In genomic region chr18:76688724-76689472, GRCh38 we compare ENCODE assay signal across 16 cellular contexts.
DNase-seq lines count a peak whose midpoint lies in the region; ATAC-seq and TF ChIP-seq lines count a peak whose summit lies in the region.
"Had no signal": no experiment of that assay in that cellular context is flagged by ENCODE, and none has a peak within 500 bp of the region (broad histone marks: within the 10 kb centered on the region; RNA-seq: fewer than 3 reads in every experiment).

No MANE protein-coding gene starts in this region.

- no peaks in the 10 kb centered on the region for H4K20me1 ChIP-seq in mammary epithelial cell (ENCODE audit: insufficient read depth, low read length)

- H3K27me3 ChIP-seq in mammary epithelial cell (ENCODE audit: insufficient read depth, low read length) (no peaks in the 10 kb centered on the region), breast epithelium (peaks cover 0 to 20% of the 10 kb centered on the region in 2 donors), sigmoid colon (no peaks in the 10 kb centered on the region)

- H2AFZ ChIP-seq in mammary epithelial cell (ENCODE audit: low read depth, low read length) = peak overlapping the region; percentile 53
- H2AFZ ChIP-seq: PC-9 had no signal

- peaks cover 91% of the 10 kb centered on the region for H3K27me3 Mint-ChIP-seq in stimulated activated naive CD8-positive, alpha-beta T cell treated with anti-CD3 and anti-CD28 coated beads, Interleukin-15, amount 100 ng/mL, for 72 hours
- H3K27me3 Mint-ChIP-seq in Calu3 (ENCODE audit: unreplicated experiment) = peaks cover 46% of the 10 kb centered on the region

- H3K27ac ChIP-seq in mammary epithelial cell (ENCODE audit: insufficient read depth, low read depth, low read length) (no peak overlapping the region), breast epithelium (no peak overlapping the region), SK-N-MC (no peak overlapping the region), sigmoid colon (no peak overlapping the region)
- H3K27ac ChIP-seq: PC-9, SJSA1 had no signal

- no peak overlapping the region for H3K27ac Mint-ChIP-seq in stimulated activated naive CD8-positive, alpha-beta T cell treated with anti-CD3 and anti-CD28 coated beads, Interleukin-15, amount 100 ng/mL, for 72 hours
- no peak overlapping the region for H3K27ac Mint-ChIP-seq in Calu3 (ENCODE audit: unreplicated experiment)

- dilution Hi-C loops in mammary epithelial cell (cut with HindIII; ENCODE audit: low sequenced_read_pairs) = no loop called here

- ATAC-seq in stimulated activated naive CD8-positive, alpha-beta T cell treated with anti-CD3 and anti-CD28 coated beads, Interleukin-15, amount 100 ng/mL, for 72 hours = no peak

- BruUV-seq in mammary epithelial cell (replicated peaks; lab: Mats Ljungman, UMichigan) (no TSS peak), Calu3 (replicated peaks; lab: Mats Ljungman, UMichigan) (no TSS peak)

- WGBS in mammary epithelial cell (ENCODE audit: low coverage, missing lambda C conversion rate) = 22% methylated on average over 12 of the region's 15 CpGs
- WGBS in sigmoid colon, 2 donors = 65% methylated on average over 15 of the region's 15 CpGs

- H3K9me3 Mint-ChIP-seq in stimulated activated naive CD8-positive, alpha-beta T cell treated with anti-CD3 and anti-CD28 coated beads, Interleukin-15, amount 100 ng/mL, for 72 hours = no peaks in the 10 kb centered on the region
- H3K9me3 Mint-ChIP-seq in Calu3 (ENCODE audit: low read depth, unreplicated experiment) = no peaks in the 10 kb centered on the region

- no peak overlapping the region for H3K4me3 ChIP-seq in mammary epithelial cell (replicated peaks in 1 of 3; ENCODE audit: insufficient read depth in 1 of 3, low read depth in 2 of 3, low read length in 3 of 3)
- no peak overlapping the region for H3K4me3 ChIP-seq in breast epithelium
- peak overlapping the region; percentile 67 for H3K4me3 ChIP-seq in SK-N-MC
- H3K4me3 ChIP-seq in sigmoid colon = no peak overlapping the region
- H3K4me3 ChIP-seq: MG63, PC-9, SJSA1 had no signal

- intact Hi-C loops in mammary epithelial cell (cut with micrococcal nuclease) = loop anchor here (5.0 kb wide), 1 partner anchor 237 kb away; no protein-coding TSS in a partner anchor
- intact Hi-C loops in breast epithelium (cut with DNase I; ENCODE audit: low total_unique reads) = no loop called here
- intact Hi-C loops in sigmoid colon (cut with DNase I) = loop anchor here (5.0 kb wide), 1 partner anchor 192 kb away; the partner anchor contains the start of gene ZNF516
- intact Hi-C loops in Calu3 (cut with micrococcal nuclease; ENCODE audit: unreplicated experiment) = no loop called here

- in situ Hi-C loops in mammary epithelial cell (cut with MboI; ENCODE audit: low sequenced_read_pairs in 2 of 2) = loop anchor here in 1 of 2 donors (10.0 kb wide), 1 partner anchor 284 kb away; no protein-coding TSS in a partner anchor

- no peak for TF ChIP-seq POLR2A in breast epithelium (IDR thresholded peaks at IDR 0.05)
- no peak for TF ChIP-seq POLR2A in sigmoid colon (IDR thresholded peaks at IDR 0.05)

- CTCF ChIA-PET in mammary epithelial cell (lab: Charles Lee; ENCODE audit: low non-redundant PET) (no interaction called here), Calu3 (lab: Charles Lee) (no interaction called here)

- H3K4me1 ChIP-seq in mammary epithelial cell (ENCODE audit: insufficient read depth, low read length) = peaks cover 28% of the 10 kb centered on the region
- no peaks in the 10 kb centered on the region for H3K4me1 ChIP-seq in breast epithelium
- H3K4me1 ChIP-seq in sigmoid colon = peaks cover 4 to 17% (median 7%) of the 10 kb centered on the region in 4 donors

- no peaks in the 10 kb centered on the region for H3K9me3 ChIP-seq in mammary epithelial cell (replicated peaks; ENCODE audit: insufficient read depth, low read length)
- no peaks in the 10 kb centered on the region for H3K9me3 ChIP-seq in breast epithelium
- H3K9me3 ChIP-seq in SK-N-MC (ENCODE audit: low read depth, low read length) = no peaks in the 10 kb centered on the region
- no peaks in the 10 kb centered on the region for H3K9me3 ChIP-seq in sigmoid colon
- H3K9me3 ChIP-seq: MG63, SJSA1 had no signal

- H3K36me3 Mint-ChIP-seq in Calu3 (ENCODE audit: insufficient read depth, unreplicated experiment) = peaks cover 6% of the 10 kb centered on the region

- TF ChIP-seq EP300 in sigmoid colon (IDR thresholded peaks at IDR 0.05) = no peak

- H3K4me3 Mint-ChIP-seq in stimulated activated naive CD8-positive, alpha-beta T cell treated with anti-CD3 and anti-CD28 coated beads, Interleukin-15, amount 100 ng/mL, for 72 hours = no peak overlapping the region
- H3K4me3 Mint-ChIP-seq in Calu3 (ENCODE audit: low read depth, unreplicated experiment) = no peak overlapping the region

- no peak for TF ChIP-seq CTCF in mammary epithelial cell (conservative IDR thresholded peaks at IDR 0.05 in 1 of 2, IDR thresholded peaks at IDR 0.05 in 1 of 2; ENCODE audit: extremely low read depth in 1 of 2, insufficient read depth in 1 of 2, low read depth in 1 of 2, low read length in 2 of 2)
- no peak for TF ChIP-seq CTCF in breast epithelium (IDR thresholded peaks at IDR 0.05)
- no peak for TF ChIP-seq CTCF in sigmoid colon (IDR thresholded peaks at IDR 0.05)
- no peak for TF ChIP-seq CTCF in Calu3 (IDR thresholded peaks at IDR 0.05; ENCODE audit: unreplicated experiment)

- DNase-seq in mammary epithelial cell (no peak), breast epithelium (ENCODE audit: low spot score in 2 of 2) (no peak), SK-N-MC (ENCODE audit: low read depth, low spot score) (no peak), kidney tubule cell (ENCODE audit: low spot score) (peak; percentile 40), sigmoid colon (peak; percentile 41), midbrain (lab: John Stamatoyannopoulos, UW) (no peak), Calu3 (no peak)
- DNase-seq in stimulated activated naive CD8-positive, alpha-beta T cell treated with anti-CD3 and anti-CD28 coated beads, Interleukin-15, amount 100 ng/mL, for 72 hours = no peak
- DNase-seq: C1 segment of cervical spinal cord, EL, H7, MG63, NCI-H187 treated with DMSO at 0.1 percent for 48 hours, NCI-H446, PC-9 had no signal

- H3K79me2 ChIP-seq in mammary epithelial cell (ENCODE audit: insufficient read depth, low read length) = no peaks in the 10 kb centered on the region

- H3K9ac ChIP-seq in mammary epithelial cell (ENCODE audit: insufficient read depth, low read length) = no peak overlapping the region
- H3K9ac ChIP-seq in SK-N-MC (ENCODE audit: insufficient read length) = no peak overlapping the region

- no peak overlapping the region for H3K4me2 ChIP-seq in mammary epithelial cell (ENCODE audit: insufficient read depth, low read depth, low read length)
- H3K4me2 ChIP-seq: PC-9 had no signal

- H3K36me3 ChIP-seq in mammary epithelial cell (ENCODE audit: insufficient read depth, low read length) = no peaks in the 10 kb centered on the region
- H3K36me3 ChIP-seq in breast epithelium = no peaks in the 10 kb centered on the region
- H3K36me3 ChIP-seq in SK-N-MC (ENCODE audit: insufficient read depth, low read length) = no peaks in the 10 kb centered on the region
- no peaks in the 10 kb centered on the region for H3K36me3 ChIP-seq in sigmoid colon
- H3K36me3 ChIP-seq: MG63, SJSA1 had no signal

- peaks cover 30% of the 10 kb centered on the region for H3K4me1 Mint-ChIP-seq in stimulated activated naive CD8-positive, alpha-beta T cell treated with anti-CD3 and anti-CD28 coated beads, Interleukin-15, amount 100 ng/mL, for 72 hours
- peaks cover 18% of the 10 kb centered on the region for H3K4me1 Mint-ChIP-seq in Calu3 (ENCODE audit: low read depth, unreplicated experiment)

Comparison
In these comparisons a context has a peak if more than half of its experiments do, and no peak if none do; other contexts are left out.
1. intact Hi-C loops: an anchor here in mammary epithelial cell (5.0 kb wide) and sigmoid colon (5.0 kb wide); none called in breast epithelium and Calu3.
2. DNase-seq: peak in kidney tubule cell (single experiment) and sigmoid colon (single experiment); none in mammary epithelial cell (single experiment), breast epithelium (0 of 2), SK-N-MC (single experiment), midbrain (single experiment), stimulated activated naive CD8-positive, alpha-beta T cell treated with anti-CD3 and anti-CD28 coated beads, Interleukin-15, amount 100 ng/mL, for 72 hours (0 of 2) and Calu3 (single experiment).